In genomic region chr3:14453841-14454630, GRCh38 we compare ENCODE assay signal across 11 cellular contexts. TPM values are rescaled to one million over a fixed set of nuclear protein-coding genes. Genes with fewer than 3 reads are reported as not detected.
DNase-seq lines count a peak whose midpoint lies in the region; ATAC-seq and TF ChIP-seq lines count a peak whose summit lies in the region.
"Had no signal": no experiment of that assay in that cellular context is flagged by ENCODE, and none has a peak within 500 bp of the region (broad histone marks: within the 10 kb centered on the region; RNA-seq: fewer than 3 reads in every experiment).

No MANE protein-coding gene starts in this region.

- no peaks in the 10 kb centered on the region for H3K9me2 ChIP-seq in hepatocyte (replicated peaks; ENCODE audit: insufficient read depth)

- no peak overlapping the region for H3K4me2 ChIP-seq in hepatocyte

- POLR2A ChIA-PET in activated B cell treated with CpG ODN at 0.5 μM for 24 hours (lab: Charles Lee) = interaction anchor here (1.0 kb wide), 2 partner anchors 22 to 51 kb away, joined by 3 to 5 read pairs; partner anchors contain the start of gene SLC6A6

- H3K27ac ChIP-seq in hepatocyte (peak overlapping the region; percentile 92), stomach (peak overlapping the region; percentile 87 to 92 (median 90))

- intact Hi-C loops in activated B cell treated with CpG ODN at 0.5 μM for 24 hours (cut with micrococcal nuclease) = loop anchor here (1.0 kb wide), 1 partner anchor 22 kb away; no protein-coding TSS in a partner anchor
- intact Hi-C loops in stomach (cut with DNase I; ENCODE audit: low total_unique reads) = loop anchor here (10.0 kb wide), 1 partner anchor 49 kb away; the partner anchor contains the start of gene SLC6A6

- H3K4me3 ChIP-seq in hepatocyte (no peak overlapping the region), stomach (no peak overlapping the region)

- H3K9me3 ChIP-seq in hepatocyte (ENCODE audit: low read depth) = no peaks in the 10 kb centered on the region
- H3K9me3 ChIP-seq in stomach = no peaks in the 10 kb centered on the region

- no peaks in the 10 kb centered on the region for H3K79me2 ChIP-seq in hepatocyte

- no peak overlapping the region for H2AFZ ChIP-seq in hepatocyte

- DNase-seq in NCI-H82 (lab: John Stamatoyannopoulos, UW) = peak; percentile 19
- no peak for DNase-seq in NCI-H82 treated with DMSO at 0.1 percent for 48 hours (lab: John Stamatoyannopoulos, UW; ENCODE audit: unreplicated experiment)
- no peak for DNase-seq in activated B cell treated with CpG ODN at 0.5 μM for 24 hours
- DNase-seq in hepatocyte (ENCODE audit: low spot score) = no peak
- peak; percentile 39 for DNase-seq in stomach
- DNase-seq in glutamatergic neuron = no peak
- DNase-seq in NCI-H146 (lab: John Stamatoyannopoulos, UW) = no peak
- DNase-seq: activated CD4-positive, alpha-beta T cell treated with anti-CD3 and anti-CD28 coated beads, Interleukin-2, amount 50 U/mL, for 4 hours; Kasumi-1; NCI-H345 had no signal

- peaks cover 10% of the 10 kb centered on the region for H3K4me1 Mint-ChIP-seq in activated B cell treated with CpG ODN at 0.5 μM for 24 hours
- H3K4me1 Mint-ChIP-seq in glutamatergic neuron (ENCODE audit: low read depth, unreplicated experiment) = no peaks in the 10 kb centered on the region

- H3K4me1 ChIP-seq in hepatocyte (ENCODE audit: insufficient read depth) (peaks cover 19% of the 10 kb centered on the region), stomach (peaks cover 47 to 77% (median 61%) of the 10 kb centered on the region in 4 donors)

- ATAC-seq in activated B cell treated with CpG ODN at 0.5 μM for 24 hours (ENCODE audit: low read depth) (peak; percentile 90), GM21515 (IDR thresholded peaks at IDR 0.05; ENCODE audit: unreplicated experiment) (no peak)

- no peaks in the 10 kb centered on the region for H3K9me3 Mint-ChIP-seq in activated B cell treated with CpG ODN at 0.5 μM for 24 hours
- H3K9me3 Mint-ChIP-seq in glutamatergic neuron (ENCODE audit: unreplicated experiment) = no peaks in the 10 kb centered on the region

- H3K27ac Mint-ChIP-seq in activated B cell treated with CpG ODN at 0.5 μM for 24 hours (peak overlapping the region; percentile 79), glutamatergic neuron (ENCODE audit: unreplicated experiment) (no peak overlapping the region)

- TF ChIP-seq EP300 in stomach (IDR thresholded peaks at IDR 0.05) = no peak

- TF ChIP-seq POLR2A in stomach (IDR thresholded peaks at IDR 0.05) = no peak

- TF ChIP-seq CTCF in activated B cell treated with CpG ODN at 0.5 μM for 24 hours (IDR thresholded peaks at IDR 0.05) = no peak
- TF ChIP-seq CTCF in hepatocyte (IDR thresholded peaks at IDR 0.05; ENCODE audit: poor library complexity) = no peak
- TF ChIP-seq CTCF in stomach (IDR thresholded peaks at IDR 0.05) = no peak
- TF ChIP-seq CTCF in glutamatergic neuron (IDR thresholded peaks at IDR 0.05; ENCODE audit: partially characterized antibody, unreplicated experiment) = no peak

- H3K27me3 Mint-ChIP-seq in activated B cell treated with CpG ODN at 0.5 μM for 24 hours (no peaks in the 10 kb centered on the region), glutamatergic neuron (ENCODE audit: unreplicated experiment) (no peaks in the 10 kb centered on the region)

- WGBS in hepatocyte (ENCODE audit: low lambda C conversion rate, missing lambda C conversion rate) = 81% methylated on average over 23 of the region's 23 CpGs
- 26 to 42% (median 31%) methylated on average over 18 to 23 of the region's 23 CpGs for WGBS in stomach, 5 donors

- no peaks in the 10 kb centered on the region for H4K20me1 ChIP-seq in hepatocyte (ENCODE audit: insufficient read depth, poor library complexity, severe bottlenecking)

- H3K27me3 ChIP-seq in hepatocyte (no peaks in the 10 kb centered on the region), stomach (no peaks in the 10 kb centered on the region)

- peaks cover 79% of the 10 kb centered on the region for H3K36me3 Mint-ChIP-seq in activated B cell treated with CpG ODN at 0.5 μM for 24 hours (ENCODE audit: low read depth)
- H3K36me3 Mint-ChIP-seq in glutamatergic neuron (ENCODE audit: unreplicated experiment) = peaks cover 6% of the 10 kb centered on the region

- H3K36me3 ChIP-seq in hepatocyte (replicated peaks; ENCODE audit: insufficient read depth, low read depth) (no peaks in the 10 kb centered on the region), stomach (peaks cover 7 to 61% (median 26%) of the 10 kb centered on the region in 4 donors)

- CTCF ChIA-PET in activated B cell treated with CpG ODN at 0.5 μM for 24 hours (lab: Charles Lee) = interaction anchor here (1.1 kb wide), 1 partner anchor 250 kb away, joined by 4 read pairs; no protein-coding TSS in a partner anchor

- H3K4me3 Mint-ChIP-seq in activated B cell treated with CpG ODN at 0.5 μM for 24 hours (peak overlapping the region; percentile 32), glutamatergic neuron (ENCODE audit: unreplicated experiment) (no peak overlapping the region)

RNA-seq across cellular contexts. Expression of gene SLC6A6, which starts 51.6 kb away (rescaled TPM):
- total RNA-seq in activated B cell treated with CpG ODN at 0.5 μM for 24 hours (67.2 and 67.3 TPM in 2 replicates), hepatocyte (57.1 and 58.9 TPM in 2 replicates), stomach (10 to 100 TPM; 15.6 to 36.7 (median 28.0) TPM), glutamatergic neuron (ENCODE audit: unreplicated experiment) (21.9 TPM)
- polyA plus RNA-seq in hepatocyte (30.7 and 31.8 TPM in 2 replicates), stomach (1 to 10 TPM; 3.0 to 6.8 (median 4.9) TPM)

Comparison
In these comparisons a context has a peak if more than half of its experiments do, and no peak if none do; other contexts are left out.
1. DNase-seq: peak in NCI-H82 (single experiment) and stomach (single experiment); none in NCI-H82 treated with DMSO at 0.1 percent for 48 hours (single experiment), activated B cell treated with CpG ODN at 0.5 μM for 24 hours (single experiment), hepatocyte (single experiment), glutamatergic neuron (single experiment) and NCI-H146 (single experiment).